Comparison of ENCODE assay signal across 1 cellular context in genomic region chr1:90557706-90558105, GRCh38.
TF ChIP-seq lines count a peak whose summit lies in the region.

No MANE protein-coding gene starts in this region.

TF ChIP-seq in HEK293, 187 proteins besides CTCF, POLR2A, EP300 and RAD21 (continued from another document and continues in another):
- no peak for TF ChIP-seq PBX3 (CRISPR knock-in tag; IDR thresholded peaks at IDR 0.05)
- 0 out of 2 replicates have a peak, but pooled peaks have one; percentile 29 for TF ChIP-seq ZNF10 (tag by site-specific recombination; IDR thresholded peaks at IDR 0.05)
- no peak for TF ChIP-seq ZNF48 (tag by site-specific recombination; IDR thresholded peaks at IDR 0.05)
- TF ChIP-seq, protein P1, sequence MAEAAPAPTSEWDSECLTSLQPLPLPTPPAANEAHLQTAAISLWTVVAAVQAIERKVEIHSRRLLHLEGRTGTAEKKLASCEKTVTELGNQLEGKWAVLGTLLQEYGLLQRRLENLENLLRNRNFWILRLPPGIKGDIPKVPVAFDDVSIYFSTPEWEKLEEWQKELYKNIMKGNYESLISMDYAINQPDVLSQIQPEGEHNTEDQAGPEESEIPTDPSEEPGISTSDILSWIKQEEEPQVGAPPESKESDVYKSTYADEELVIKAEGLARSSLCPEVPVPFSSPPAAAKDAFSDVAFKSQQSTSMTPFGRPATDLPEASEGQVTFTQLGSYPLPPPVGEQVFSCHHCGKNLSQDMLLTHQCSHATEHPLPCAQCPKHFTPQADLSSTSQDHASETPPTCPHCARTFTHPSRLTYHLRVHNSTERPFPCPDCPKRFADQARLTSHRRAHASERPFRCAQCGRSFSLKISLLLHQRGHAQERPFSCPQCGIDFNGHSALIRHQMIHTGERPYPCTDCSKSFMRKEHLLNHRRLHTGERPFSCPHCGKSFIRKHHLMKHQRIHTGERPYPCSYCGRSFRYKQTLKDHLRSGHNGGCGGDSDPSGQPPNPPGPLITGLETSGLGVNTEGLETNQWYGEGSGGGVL (tag by site-specific recombination; IDR thresholded peaks at IDR 0.05): no peak; the same call in 1 of the 2 replicates
- no peak for TF ChIP-seq ZNF610 (tag by site-specific recombination; IDR thresholded peaks at IDR 0.05; ENCODE audit: borderline replicate concordance)
- TF ChIP-seq, protein P2, sequence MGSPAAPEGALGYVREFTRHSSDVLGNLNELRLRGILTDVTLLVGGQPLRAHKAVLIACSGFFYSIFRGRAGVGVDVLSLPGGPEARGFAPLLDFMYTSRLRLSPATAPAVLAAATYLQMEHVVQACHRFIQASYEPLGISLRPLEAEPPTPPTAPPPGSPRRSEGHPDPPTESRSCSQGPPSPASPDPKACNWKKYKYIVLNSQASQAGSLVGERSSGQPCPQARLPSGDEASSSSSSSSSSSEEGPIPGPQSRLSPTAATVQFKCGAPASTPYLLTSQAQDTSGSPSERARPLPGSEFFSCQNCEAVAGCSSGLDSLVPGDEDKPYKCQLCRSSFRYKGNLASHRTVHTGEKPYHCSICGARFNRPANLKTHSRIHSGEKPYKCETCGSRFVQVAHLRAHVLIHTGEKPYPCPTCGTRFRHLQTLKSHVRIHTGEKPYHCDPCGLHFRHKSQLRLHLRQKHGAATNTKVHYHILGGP (tag by site-specific recombination; IDR thresholded peaks at IDR 0.05): peak; percentile 45; the same call in 1 of the 2 replicates
- TF ChIP-seq, protein P3, sequence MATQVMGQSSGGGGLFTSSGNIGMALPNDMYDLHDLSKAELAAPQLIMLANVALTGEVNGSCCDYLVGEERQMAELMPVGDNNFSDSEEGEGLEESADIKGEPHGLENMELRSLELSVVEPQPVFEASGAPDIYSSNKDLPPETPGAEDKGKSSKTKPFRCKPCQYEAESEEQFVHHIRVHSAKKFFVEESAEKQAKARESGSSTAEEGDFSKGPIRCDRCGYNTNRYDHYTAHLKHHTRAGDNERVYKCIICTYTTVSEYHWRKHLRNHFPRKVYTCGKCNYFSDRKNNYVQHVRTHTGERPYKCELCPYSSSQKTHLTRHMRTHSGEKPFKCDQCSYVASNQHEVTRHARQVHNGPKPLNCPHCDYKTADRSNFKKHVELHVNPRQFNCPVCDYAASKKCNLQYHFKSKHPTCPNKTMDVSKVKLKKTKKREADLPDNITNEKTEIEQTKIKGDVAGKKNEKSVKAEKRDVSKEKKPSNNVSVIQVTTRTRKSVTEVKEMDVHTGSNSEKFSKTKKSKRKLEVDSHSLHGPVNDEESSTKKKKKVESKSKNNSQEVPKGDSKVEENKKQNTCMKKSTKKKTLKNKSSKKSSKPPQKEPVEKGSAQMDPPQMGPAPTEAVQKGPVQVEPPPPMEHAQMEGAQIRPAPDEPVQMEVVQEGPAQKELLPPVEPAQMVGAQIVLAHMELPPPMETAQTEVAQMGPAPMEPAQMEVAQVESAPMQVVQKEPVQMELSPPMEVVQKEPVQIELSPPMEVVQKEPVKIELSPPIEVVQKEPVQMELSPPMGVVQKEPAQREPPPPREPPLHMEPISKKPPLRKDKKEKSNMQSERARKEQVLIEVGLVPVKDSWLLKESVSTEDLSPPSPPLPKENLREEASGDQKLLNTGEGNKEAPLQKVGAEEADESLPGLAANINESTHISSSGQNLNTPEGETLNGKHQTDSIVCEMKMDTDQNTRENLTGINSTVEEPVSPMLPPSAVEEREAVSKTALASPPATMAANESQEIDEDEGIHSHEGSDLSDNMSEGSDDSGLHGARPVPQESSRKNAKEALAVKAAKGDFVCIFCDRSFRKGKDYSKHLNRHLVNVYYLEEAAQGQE (tag by site-specific recombination; IDR thresholded peaks at IDR 0.05): no peak
- TF ChIP-seq, protein P4, sequence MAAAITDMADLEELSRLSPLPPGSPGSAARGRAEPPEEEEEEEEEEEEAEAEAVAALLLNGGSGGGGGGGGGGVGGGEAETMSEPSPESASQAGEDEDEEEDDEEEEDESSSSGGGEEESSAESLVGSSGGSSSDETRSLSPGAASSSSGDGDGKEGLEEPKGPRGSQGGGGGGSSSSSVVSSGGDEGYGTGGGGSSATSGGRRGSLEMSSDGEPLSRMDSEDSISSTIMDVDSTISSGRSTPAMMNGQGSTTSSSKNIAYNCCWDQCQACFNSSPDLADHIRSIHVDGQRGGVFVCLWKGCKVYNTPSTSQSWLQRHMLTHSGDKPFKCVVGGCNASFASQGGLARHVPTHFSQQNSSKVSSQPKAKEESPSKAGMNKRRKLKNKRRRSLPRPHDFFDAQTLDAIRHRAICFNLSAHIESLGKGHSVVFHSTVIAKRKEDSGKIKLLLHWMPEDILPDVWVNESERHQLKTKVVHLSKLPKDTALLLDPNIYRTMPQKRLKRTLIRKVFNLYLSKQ (tag by site-specific recombination; IDR thresholded peaks at IDR 0.05; ENCODE audit: borderline replicate concordance): no peak
- no peak for TF ChIP-seq TCF7L2 (IDR thresholded peaks at IDR 0.05; ENCODE audit: borderline replicate concordance, low read depth, low read length)
- TF ChIP-seq ZNF394 (tag by site-specific recombination; IDR thresholded peaks at IDR 0.05; ENCODE audit: borderline replicate concordance): no peak
- TF ChIP-seq, protein P5, sequence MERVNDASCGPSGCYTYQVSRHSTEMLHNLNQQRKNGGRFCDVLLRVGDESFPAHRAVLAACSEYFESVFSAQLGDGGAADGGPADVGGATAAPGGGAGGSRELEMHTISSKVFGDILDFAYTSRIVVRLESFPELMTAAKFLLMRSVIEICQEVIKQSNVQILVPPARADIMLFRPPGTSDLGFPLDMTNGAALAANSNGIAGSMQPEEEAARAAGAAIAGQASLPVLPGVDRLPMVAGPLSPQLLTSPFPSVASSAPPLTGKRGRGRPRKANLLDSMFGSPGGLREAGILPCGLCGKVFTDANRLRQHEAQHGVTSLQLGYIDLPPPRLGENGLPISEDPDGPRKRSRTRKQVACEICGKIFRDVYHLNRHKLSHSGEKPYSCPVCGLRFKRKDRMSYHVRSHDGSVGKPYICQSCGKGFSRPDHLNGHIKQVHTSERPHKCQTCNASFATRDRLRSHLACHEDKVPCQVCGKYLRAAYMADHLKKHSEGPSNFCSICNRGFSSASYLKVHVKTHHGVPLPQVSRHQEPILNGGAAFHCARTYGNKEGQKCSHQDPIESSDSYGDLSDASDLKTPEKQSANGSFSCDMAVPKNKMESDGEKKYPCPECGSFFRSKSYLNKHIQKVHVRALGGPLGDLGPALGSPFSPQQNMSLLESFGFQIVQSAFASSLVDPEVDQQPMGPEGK (tag by site-specific recombination; IDR thresholded peaks at IDR 0.05): no peak
- no peak for TF ChIP-seq ZNF768 (tag by site-specific recombination; IDR thresholded peaks at IDR 0.05)
- TF ChIP-seq, protein P6, sequence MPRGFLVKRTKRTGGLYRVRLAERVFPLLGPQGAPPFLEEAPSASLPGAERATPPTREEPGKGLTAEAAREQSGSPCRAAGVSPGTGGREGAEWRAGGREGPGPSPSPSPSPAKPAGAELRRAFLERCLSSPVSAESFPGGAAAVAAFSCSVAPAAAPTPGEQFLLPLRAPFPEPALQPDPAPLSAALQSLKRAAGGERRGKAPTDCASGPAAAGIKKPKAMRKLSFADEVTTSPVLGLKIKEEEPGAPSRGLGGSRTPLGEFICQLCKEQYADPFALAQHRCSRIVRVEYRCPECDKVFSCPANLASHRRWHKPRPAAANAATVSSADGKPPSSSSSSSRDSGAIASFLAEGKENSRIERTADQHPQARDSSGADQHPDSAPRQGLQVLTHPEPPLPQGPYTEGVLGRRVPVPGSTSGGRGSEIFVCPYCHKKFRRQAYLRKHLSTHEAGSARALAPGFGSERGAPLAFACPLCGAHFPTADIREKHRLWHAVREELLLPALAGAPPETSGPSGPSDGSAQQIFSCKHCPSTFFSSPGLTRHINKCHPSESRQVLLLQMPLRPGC (tag by site-specific recombination; IDR thresholded peaks at IDR 0.05): no peak
- peak; percentile 79; the same call in 1 of the 2 replicates for TF ChIP-seq ZNF114 (tag by site-specific recombination; IDR thresholded peaks at IDR 0.05)
- TF ChIP-seq ZBTB1 (tag by site-specific recombination; IDR thresholded peaks at IDR 0.05): no peak
- TF ChIP-seq ZEB2 (tag by site-specific recombination; IDR thresholded peaks at IDR 0.05): no peak
- TF ChIP-seq ZNF433 (tag by site-specific recombination; IDR thresholded peaks at IDR 0.05; ENCODE audit: low read depth): no peak
- no peak for TF ChIP-seq HOXA7 (CRISPR knock-in tag; IDR thresholded peaks at IDR 0.05; ENCODE audit: borderline replicate concordance)
- no peak for TF ChIP-seq ZSCAN30 (tag by site-specific recombination; IDR thresholded peaks at IDR 0.05)
- TF ChIP-seq HOXD13 (CRISPR knock-in tag; IDR thresholded peaks at IDR 0.05; ENCODE audit: borderline replicate concordance): no peak
- TF ChIP-seq ZXDB (tag by site-specific recombination; IDR thresholded peaks at IDR 0.05): no peak
- TF ChIP-seq, protein P7, sequence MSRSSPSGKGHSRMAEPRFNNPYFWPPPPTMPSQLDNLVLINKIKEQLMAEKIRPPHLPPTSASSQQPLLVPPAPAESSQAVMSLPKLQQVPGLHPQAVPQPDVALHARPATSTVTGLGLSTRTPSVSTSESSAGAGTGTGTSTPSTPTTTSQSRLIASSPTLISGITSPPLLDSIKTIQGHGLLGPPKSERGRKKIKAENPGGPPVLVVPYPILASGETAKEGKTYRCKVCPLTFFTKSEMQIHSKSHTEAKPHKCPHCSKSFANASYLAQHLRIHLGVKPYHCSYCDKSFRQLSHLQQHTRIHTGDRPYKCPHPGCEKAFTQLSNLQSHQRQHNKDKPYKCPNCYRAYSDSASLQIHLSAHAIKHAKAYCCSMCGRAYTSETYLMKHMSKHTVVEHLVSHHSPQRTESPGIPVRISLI (tag by site-specific recombination; IDR thresholded peaks at IDR 0.05): no peak
- TF ChIP-seq ZNF692 (tag by site-specific recombination; IDR thresholded peaks at IDR 0.05): no peak
- no peak for TF ChIP-seq ZNF416 (tag by site-specific recombination; IDR thresholded peaks at IDR 0.05)
- TF ChIP-seq, protein P8, sequence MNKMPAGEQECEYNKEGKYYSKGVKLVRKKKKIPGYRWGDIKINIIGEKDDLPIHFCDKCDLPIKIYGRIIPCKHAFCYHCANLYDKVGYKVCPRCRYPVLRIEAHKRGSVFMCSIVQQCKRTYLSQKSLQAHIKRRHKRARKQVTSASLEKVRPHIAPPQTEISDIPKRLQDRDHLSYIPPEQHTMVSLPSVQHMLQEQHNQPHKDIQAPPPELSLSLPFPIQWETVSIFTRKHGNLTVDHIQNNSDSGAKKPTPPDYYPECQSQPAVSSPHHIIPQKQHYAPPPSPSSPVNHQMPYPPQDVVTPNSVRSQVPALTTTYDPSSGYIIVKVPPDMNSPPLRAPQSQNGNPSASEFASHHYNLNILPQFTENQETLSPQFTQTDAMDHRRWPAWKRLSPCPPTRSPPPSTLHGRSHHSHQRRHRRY (tag by site-specific recombination; IDR thresholded peaks at IDR 0.05): no peak
- 0 out of 2 replicates have a peak, but pooled peaks have one; percentile 29 for TF ChIP-seq ZNF677 (tag by site-specific recombination; IDR thresholded peaks at IDR 0.05)
- no peak for TF ChIP-seq ZNF654 (tag by site-specific recombination; IDR thresholded peaks at IDR 0.05; ENCODE audit: low read depth)
- TF ChIP-seq MYNN (tag by site-specific recombination; IDR thresholded peaks at IDR 0.05; ENCODE audit: borderline replicate concordance): no peak
- TF ChIP-seq ZIC2 (tag by site-specific recombination; IDR thresholded peaks at IDR 0.05): no peak
- TF ChIP-seq ZNF664 (tag by site-specific recombination; IDR thresholded peaks at IDR 0.05): no peak
- TF ChIP-seq ZFP3 (tag by site-specific recombination; IDR thresholded peaks at IDR 0.05; ENCODE audit: low read depth): no peak
- no peak for TF ChIP-seq ZNF324 (tag by site-specific recombination; IDR thresholded peaks at IDR 0.05)
- TF ChIP-seq ZNF223 (tag by site-specific recombination; IDR thresholded peaks at IDR 0.05): no peak
- peak; percentile 72 for TF ChIP-seq ZNF561 (tag by site-specific recombination; IDR thresholded peaks at IDR 0.05; ENCODE audit: borderline replicate concordance)
- no peak for TF ChIP-seq MZF1 (tag by site-specific recombination; IDR thresholded peaks at IDR 0.05; ENCODE audit: borderline replicate concordance)
- peak; percentile 62 for TF ChIP-seq KLF10 (tag by site-specific recombination; IDR thresholded peaks at IDR 0.05)
- TF ChIP-seq YY2 (tag by site-specific recombination; IDR thresholded peaks at IDR 0.05): no peak
- no peak for TF ChIP-seq KLF8 (tag by site-specific recombination; IDR thresholded peaks at IDR 0.05)
- no peak for TF ChIP-seq ZNF791 (tag by site-specific recombination; IDR thresholded peaks at IDR 0.05)
- TF ChIP-seq ZNF155 (tag by site-specific recombination; IDR thresholded peaks at IDR 0.05): no peak
- TF ChIP-seq ZNF248 (tag by site-specific recombination; IDR thresholded peaks at IDR 0.05): no peak
- no peak for TF ChIP-seq ZNF510 (tag by site-specific recombination; IDR thresholded peaks at IDR 0.05; ENCODE audit: insufficient replicate concordance)
- TF ChIP-seq ZNF837 (tag by site-specific recombination; IDR thresholded peaks at IDR 0.05): no peak
- no peak for TF ChIP-seq ZNF311 (tag by site-specific recombination; IDR thresholded peaks at IDR 0.05; ENCODE audit: borderline replicate concordance)
